Comparison of ENCODE assay signal across 8 cellular contexts in genomic region chr19:50280983-50281382, GRCh38. TPM values are rescaled to one million over a fixed set of nuclear protein-coding genes. Genes with fewer than 3 reads are reported as not detected.
"Had no signal": no experiment of that assay in that cellular context is flagged by ENCODE, and none has a peak within 500 bp of the region (broad histone marks: within the 10 kb centered on the region; RNA-seq: fewer than 3 reads in every experiment).

No MANE protein-coding gene starts in this region.

- H3K4me2 ChIP-seq: GM23338 had no signal

- H3K4me1 Mint-ChIP-seq: GM23338, H9, IgD-negative memory B cell had no signal

- ATAC-seq: GM23338, HepG2 had no signal

- H3K36me3 Mint-ChIP-seq: IgD-negative memory B cell had no signal

- DNase-seq: H9, HCEC 1CT, HFFc6 had no signal

- H3K4me3 Mint-ChIP-seq: GM23338, H9, HFFc6, IgD-negative memory B cell had no signal

- H3K27ac ChIP-seq: HL-60 had no signal

- H3K27ac Mint-ChIP-seq: GM23338, H9, HFFc6 had no signal

- H3K4me3 ChIP-seq: GM23338 had no signal

- H2AFZ ChIP-seq: GM23338 had no signal

RNA-seq across cellular contexts. Expression of gene KCNC3, which starts 48.2 kb away (rescaled TPM):
- total RNA-seq: HFFc6, HT1080 had no signal
- polyA plus RNA-seq: IgD-negative memory B cell had no signal
